In the genomic region with DNA sequence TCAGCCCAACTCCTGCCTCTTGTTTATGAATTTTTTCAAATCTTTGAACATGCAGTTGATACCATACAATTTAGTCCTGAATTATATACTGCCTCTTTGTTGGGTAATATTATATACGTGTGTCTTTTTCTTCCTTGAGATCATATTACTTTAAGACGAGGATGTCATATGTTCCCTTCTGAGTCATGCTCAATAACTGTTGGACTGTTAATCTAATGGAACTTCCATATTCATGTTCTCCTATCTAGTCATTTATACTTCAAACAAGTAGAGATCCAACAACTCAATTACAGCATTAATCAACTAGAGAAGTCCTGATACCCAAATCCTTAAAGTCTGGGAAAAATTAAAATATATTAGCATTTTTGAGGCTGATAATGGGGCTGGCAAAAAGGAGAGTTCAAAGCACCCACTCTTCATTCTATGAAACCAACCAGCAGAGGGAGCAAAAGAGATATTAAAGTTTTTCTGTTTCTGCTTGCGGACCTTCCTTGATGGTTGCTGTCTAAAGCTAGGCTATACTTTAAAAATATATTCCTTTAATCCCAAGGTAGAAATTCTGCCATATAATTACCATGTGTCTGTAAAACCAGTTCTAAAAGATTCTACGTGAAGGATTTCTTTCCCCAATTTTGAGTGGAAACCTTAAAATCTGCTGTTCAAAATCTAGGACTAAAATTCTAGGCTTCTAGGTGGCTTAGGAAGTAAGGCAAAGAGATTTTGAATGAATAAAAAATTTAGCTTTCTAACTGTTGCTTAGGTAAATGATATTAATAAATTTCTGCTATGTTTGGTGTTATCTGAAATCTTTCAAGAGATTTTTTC, we compare ENCODE assay signal across 1 cellular context.
TF ChIP-seq lines count a peak whose summit lies in the region.

No MANE protein-coding gene starts in this region.

TF ChIP-seq in HCT116, 20 proteins besides CTCF, POLR2A, EP300 and RAD21 (continued from another document):
- TF ChIP-seq, protein P1, sequence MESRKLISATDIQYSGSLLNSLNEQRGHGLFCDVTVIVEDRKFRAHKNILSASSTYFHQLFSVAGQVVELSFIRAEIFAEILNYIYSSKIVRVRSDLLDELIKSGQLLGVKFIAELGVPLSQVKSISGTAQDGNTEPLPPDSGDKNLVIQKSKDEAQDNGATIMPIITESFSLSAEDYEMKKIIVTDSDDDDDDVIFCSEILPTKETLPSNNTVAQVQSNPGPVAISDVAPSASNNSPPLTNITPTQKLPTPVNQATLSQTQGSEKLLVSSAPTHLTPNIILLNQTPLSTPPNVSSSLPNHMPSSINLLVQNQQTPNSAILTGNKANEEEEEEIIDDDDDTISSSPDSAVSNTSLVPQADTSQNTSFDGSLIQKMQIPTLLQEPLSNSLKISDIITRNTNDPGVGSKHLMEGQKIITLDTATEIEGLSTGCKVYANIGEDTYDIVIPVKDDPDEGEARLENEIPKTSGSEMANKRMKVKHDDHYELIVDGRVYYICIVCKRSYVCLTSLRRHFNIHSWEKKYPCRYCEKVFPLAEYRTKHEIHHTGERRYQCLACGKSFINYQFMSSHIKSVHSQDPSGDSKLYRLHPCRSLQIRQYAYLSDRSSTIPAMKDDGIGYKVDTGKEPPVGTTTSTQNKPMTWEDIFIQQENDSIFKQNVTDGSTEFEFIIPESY (IDR thresholded peaks at IDR 0.05; ENCODE audit: extremely low read depth, insufficient replicate concordance, low read length) = no peak
- TF ChIP-seq SP1 (IDR thresholded peaks at IDR 0.05; ENCODE audit: low read depth) = no peak
- TF ChIP-seq, protein P2, sequence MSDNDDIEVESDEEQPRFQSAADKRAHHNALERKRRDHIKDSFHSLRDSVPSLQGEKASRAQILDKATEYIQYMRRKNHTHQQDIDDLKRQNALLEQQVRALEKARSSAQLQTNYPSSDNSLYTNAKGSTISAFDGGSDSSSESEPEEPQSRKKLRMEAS (IDR thresholded peaks at IDR 0.05) = no peak
- TF ChIP-seq JUND (IDR thresholded peaks at IDR 0.05) = no peak
- no peak for TF ChIP-seq FOSL1 (IDR thresholded peaks at IDR 0.05; ENCODE audit: low read depth)
- no peak for TF ChIP-seq CEBPB (IDR thresholded peaks at IDR 0.05; ENCODE audit: low read depth)
- TF ChIP-seq ELF1 (IDR thresholded peaks at IDR 0.05; ENCODE audit: borderline replicate concordance, low read depth) = no peak
- TF ChIP-seq SRF (IDR thresholded peaks at IDR 0.05; ENCODE audit: low read depth) = no peak
